Comparison of ENCODE assay signal across 23 cellular contexts in the genomic region with DNA sequence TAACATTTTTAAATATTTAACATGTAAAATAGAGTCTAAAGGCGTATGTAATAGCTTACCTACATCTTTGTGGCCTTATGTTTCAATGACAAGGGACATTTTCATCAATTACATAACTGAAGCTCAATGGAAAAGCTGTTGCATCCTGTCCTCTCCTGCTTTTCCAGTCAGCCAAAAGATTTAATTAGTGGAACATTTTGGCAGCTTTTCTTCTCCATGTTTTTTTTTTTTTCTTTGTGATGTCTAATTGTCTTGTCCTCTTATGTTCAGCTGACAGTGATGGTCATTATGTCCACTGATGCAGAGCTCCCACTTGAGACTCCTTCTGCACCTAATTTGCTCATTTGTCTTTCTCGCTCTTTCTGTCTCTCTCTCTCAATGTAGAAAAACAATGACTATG.
"Had no signal": no experiment of that assay in that cellular context is flagged by ENCODE, and none has a peak within 500 bp of the region (broad histone marks: within the 10 kb centered on the region; RNA-seq: fewer than 3 reads in every experiment).

No MANE protein-coding gene starts in this region.

- DNase-seq: IMR-90; Karpas-422; KG1; MG63; NCI-H1092; NCI-H1436 treated with DMSO at 0.1 percent for 48 hours; NCI-H1694; NCI-H187 treated with DMSO at 0.1 percent for 48 hours; NCI-H2081; NCI-H2107; NCI-H2171 treated with DMSO at 0.1 percent for 48 hours; NCI-H345; NCI-H524; NCI-H526 treated with DMSO at 0.1 percent for 48 hours; NCI-H748 treated with DMSO at 0.1 percent for 48 hours; NK-92 treated with Interleukin-12 subunit alpha and Interleukin-12 subunit beta, amount 100 ng/mL, for 24 hours; PC-3; SHP77; SK-N-SH; SW 1271; T-cell had no signal

- ATAC-seq: HepG2, Panc1, PC-3, T-cell had no signal
